ENCODE assay signal across 9 cellular contexts in the genomic region with DNA sequence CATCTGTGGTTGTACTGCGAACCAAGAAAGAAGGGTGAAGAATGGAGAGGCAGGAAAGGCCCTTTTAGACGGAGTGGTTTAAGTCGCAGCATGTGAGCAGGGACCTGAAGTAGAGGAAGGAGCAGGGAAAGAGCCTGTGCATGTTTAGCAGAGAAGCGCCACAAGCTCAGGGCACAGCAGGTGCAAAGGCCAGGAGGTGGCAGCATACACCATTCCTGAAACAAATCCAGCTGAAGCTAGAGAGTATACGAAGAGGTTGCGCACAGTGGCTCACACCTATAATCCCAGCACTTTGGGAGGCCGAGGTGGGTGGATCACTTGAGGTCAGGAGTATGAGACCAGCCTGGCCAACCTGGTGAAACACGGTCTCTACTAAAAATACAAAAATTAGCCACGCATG. TPM values are rescaled to one million over a fixed set of nuclear protein-coding genes. Genes with fewer than 3 reads are reported as not detected.
DNase-seq lines count a peak whose midpoint lies in the region; ATAC-seq and TF ChIP-seq lines count a peak whose summit lies in the region.
"Had no signal": no experiment of that assay in that cellular context is flagged by ENCODE, and none has a peak within 500 bp of the region (broad histone marks: within the 10 kb centered on the region; RNA-seq: fewer than 3 reads in every experiment).

No MANE protein-coding gene starts in this region.

- H3K36me3 ChIP-seq in kidney epithelial cell (ENCODE audit: control insufficient read depth, insufficient read depth, low read length), result no peaks in the 10 kb centered on the region
- H3K36me3 ChIP-seq: neutrophil had no signal

- no peaks in the 10 kb centered on the region for H3K27me3 ChIP-seq in kidney epithelial cell (ENCODE audit: control insufficient read depth, insufficient read depth, low read length)
- H3K27me3 ChIP-seq: neutrophil had no signal

- ATAC-seq in HG02981 (IDR thresholded peaks at IDR 0.05; ENCODE audit: unreplicated experiment), result no peak
- ATAC-seq in HG03039 (IDR thresholded peaks at IDR 0.05; ENCODE audit: unreplicated experiment), result no peak

- peak; percentile 11 for DNase-seq in DMS53 treated with DMSO at 0.1 percent for 48 hours (lab: John Stamatoyannopoulos, UW; ENCODE audit: unreplicated experiment)
- peak; percentile 32 for DNase-seq in HK-2 (ENCODE audit: unreplicated experiment)
- no peak for DNase-seq in kidney epithelial cell (ENCODE audit: low read depth)
- no peak for DNase-seq in DMS79 treated with DMSO at 0.1 percent for 48 hours (lab: John Stamatoyannopoulos, UW)
- DNase-seq in activated T-cell treated with anti-CD3 and anti-CD28 coated beads, Interleukin-2, amount 50 U/mL, for 48 hours, result no peak

- no peak overlapping the region for H3K4me3 ChIP-seq in WI38 (ENCODE audit: low read depth, low read length)
- H3K4me3 ChIP-seq in kidney epithelial cell (ENCODE audit: low read depth, low read length), result no peak overlapping the region

- TF ChIP-seq CTCF in WI38 (IDR thresholded peaks at IDR 0.05; ENCODE audit: low read depth, low read length), result peak; percentile 25; the same call in 1 of the 2 replicates
- peak; percentile 43 for TF ChIP-seq CTCF in kidney epithelial cell (IDR thresholded peaks at IDR 0.05; ENCODE audit: insufficient read depth, low read length, poor library complexity, severe bottlenecking)

RNA-seq across cellular contexts. Expression of gene HELB, which starts 49.9 kb away (rescaled TPM):
- total RNA-seq in kidney epithelial cell, result 2.5 and 3.5 TPM in 2 replicates

Comparison
In these comparisons a context has a peak if more than half of its experiments do, and no peak if none do; other contexts are left out.
1. DNase-seq: peak in DMS53 treated with DMSO at 0.1 percent for 48 hours (single experiment) and HK-2 (single experiment); none in kidney epithelial cell (single experiment), DMS79 treated with DMSO at 0.1 percent for 48 hours (single experiment) and activated T-cell treated with anti-CD3 and anti-CD28 coated beads, Interleukin-2, amount 50 U/mL, for 48 hours (0 of 2).